16 cellular contexts compared by ENCODE assay signal in the genomic region with DNA sequence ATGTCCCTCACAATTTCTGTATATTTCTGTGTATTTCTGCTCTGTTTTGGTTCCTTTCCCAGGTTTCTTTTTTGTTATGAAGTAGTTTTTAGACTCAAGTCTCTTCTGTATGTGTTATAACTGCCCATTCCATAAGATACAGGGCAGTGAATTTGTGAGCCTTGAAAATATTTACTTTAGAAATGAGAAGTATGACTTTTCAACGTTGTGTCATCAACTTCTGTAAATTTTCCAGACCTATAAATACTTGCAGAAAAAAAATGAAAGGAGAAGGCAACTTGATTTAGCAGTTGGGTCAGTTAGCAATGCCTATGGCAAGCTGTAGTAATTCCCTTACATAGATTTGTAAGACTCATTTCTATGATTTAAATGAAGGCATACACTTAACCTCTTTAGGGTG. TPM values are rescaled to one million over a fixed set of nuclear protein-coding genes. Genes with fewer than 3 reads are reported as not detected.
DNase-seq lines count a peak whose midpoint lies in the region; ATAC-seq, FAIRE-seq and TF ChIP-seq lines count a peak whose summit lies in the region.
"Had no signal": no experiment of that assay in that cellular context is flagged by ENCODE, and none has a peak within 500 bp of the region (broad histone marks: within the 10 kb centered on the region; RNA-seq: fewer than 3 reads in every experiment).

No MANE protein-coding gene starts in this region.

- TF ChIP-seq POLR2A in HepG2 (IDR thresholded peaks at IDR 0.05; ENCODE audit: insufficient read depth in 1 of 2, low read depth in 2 of 2, low read length in 2 of 2) = no peak

- peak overlapping the region; percentile 79 for H3K27ac Mint-ChIP-seq in chondrocyte (ENCODE audit: unreplicated experiment)
- H3K27ac Mint-ChIP-seq in activated CD4-positive, alpha-beta T cell treated with anti-CD3 and anti-CD28 coated beads, Interleukin-2, amount 10 ng/mL, durations not matched to agents 7 days and 5 days = no peak overlapping the region
- H3K27ac Mint-ChIP-seq: immature natural killer cell; naive thymus-derived CD8-positive, alpha-beta T cell; stimulated activated naive CD8-positive, alpha-beta T cell treated with anti-CD3 and anti-CD28 coated beads, Interleukin-15, amount 100 ng/mL, for 72 hours had no signal

- H3K4me1 ChIP-seq in HepG2 (ENCODE audit: insufficient read depth, low read length) = peaks cover 54% of the 10 kb centered on the region
- peaks cover 0 to 96% (median 49%) of the 10 kb centered on the region in 4 donors for H3K4me1 ChIP-seq in tibial artery

- H3K4me3 ChIP-seq in LNCaP clone FGC (ENCODE audit: low read depth, low read length) = no peak overlapping the region
- no peak overlapping the region for H3K4me3 ChIP-seq in HepG2 (replicated peaks in 1 of 3; ENCODE audit: insufficient read depth in 1 of 3, low read depth in 2 of 3, low read length in 3 of 3)
- H3K4me3 ChIP-seq in tibial artery = no peak overlapping the region

- H3K36me3 ChIP-seq in HepG2 (replicated peaks in 1 of 2; ENCODE audit: control insufficient read depth in 1 of 2, insufficient read depth in 2 of 2, low read length in 2 of 2) (no peaks in the 10 kb centered on the region), tibial artery (no peaks in the 10 kb centered on the region)

- H3K27ac ChIP-seq in HepG2 (ENCODE audit: extremely low read length, insufficient read depth, low read length) = peak overlapping the region; percentile 20
- peak overlapping the region; percentile 54 to 93 for H3K27ac ChIP-seq in tibial artery

- H4K20me1 ChIP-seq in HepG2 (ENCODE audit: insufficient read depth, low read length) = no peaks in the 10 kb centered on the region

- no peak for TF ChIP-seq EP300 in HepG2 (IDR thresholded peaks at IDR 0.05; ENCODE audit: low read depth in 2 of 2, low read length in 2 of 2)
- TF ChIP-seq EP300 in HepG2 (CRISPR knock-in tag; IDR thresholded peaks at IDR 0.05; ENCODE audit: borderline replicate concordance) = no peak

- H3K9ac ChIP-seq in HepG2 (ENCODE audit: insufficient read depth, low read depth, low read length) = no peak overlapping the region

- in situ Hi-C loops in HepG2 (cut with HindIII; ENCODE audit: extremely low pct_ligation_motif_present, low pct_unique_long_range_greater_than_20kb) = no loop called here

- H3K79me2 ChIP-seq in HepG2 (ENCODE audit: insufficient read depth, low read length) = no peaks in the 10 kb centered on the region

- intact Hi-C loops in HepG2 (cut with micrococcal nuclease; ENCODE audit: unreplicated experiment) = no loop called here
- intact Hi-C loops in tibial artery (cut with DNase I; ENCODE audit: low total_unique reads) = no loop called here

- H3K27me3 ChIP-seq in HepG2 (ENCODE audit: control insufficient read depth in 1 of 2, insufficient read depth in 2 of 2, low read length in 2 of 2) = no peaks in the 10 kb centered on the region
- H3K27me3 ChIP-seq in tibial artery = no peaks in the 10 kb centered on the region

- CTCF ChIA-PET in HepG2 (lab: Yijun Ruan, JAX; ENCODE audit: low intra/inter-chr PET ratio, low total read pairs) = no interaction called here
- CTCF ChIA-PET in activated CD4-positive, alpha-beta T cell treated with anti-CD3 and anti-CD28 coated beads, Interleukin-2, amount 10 ng/mL, durations not matched to agents 7 days and 5 days (lab: Charles Lee) = interaction anchor here (0.6 kb wide), 1 partner anchor 198 kb away, joined by 3 read pairs; no protein-coding TSS in a partner anchor

- H3K4me3 Mint-ChIP-seq in chondrocyte (ENCODE audit: unreplicated experiment) = no peak overlapping the region
- no peak overlapping the region for H3K4me3 Mint-ChIP-seq in activated CD4-positive, alpha-beta T cell treated with anti-CD3 and anti-CD28 coated beads, Interleukin-2, amount 10 ng/mL, durations not matched to agents 7 days and 5 days
- H3K4me3 Mint-ChIP-seq: immature natural killer cell; naive thymus-derived CD8-positive, alpha-beta T cell; stimulated activated naive CD8-positive, alpha-beta T cell treated with anti-CD3 and anti-CD28 coated beads, Interleukin-15, amount 100 ng/mL, for 72 hours had no signal

- H3K36me3 Mint-ChIP-seq in chondrocyte (ENCODE audit: low read depth) = no peaks in the 10 kb centered on the region
- no peaks in the 10 kb centered on the region for H3K36me3 Mint-ChIP-seq in activated CD4-positive, alpha-beta T cell treated with anti-CD3 and anti-CD28 coated beads, Interleukin-2, amount 10 ng/mL, durations not matched to agents 7 days and 5 days (ENCODE audit: low read depth)
- H3K36me3 Mint-ChIP-seq: immature natural killer cell; naive thymus-derived CD8-positive, alpha-beta T cell had no signal

- H3K4me1 Mint-ChIP-seq in chondrocyte (ENCODE audit: low read depth) = peaks cover 56% of the 10 kb centered on the region
- H3K4me1 Mint-ChIP-seq in activated CD4-positive, alpha-beta T cell treated with anti-CD3 and anti-CD28 coated beads, Interleukin-2, amount 10 ng/mL, durations not matched to agents 7 days and 5 days = no peaks in the 10 kb centered on the region
- H3K4me1 Mint-ChIP-seq: immature natural killer cell; stimulated activated naive CD8-positive, alpha-beta T cell treated with anti-CD3 and anti-CD28 coated beads, Interleukin-15, amount 100 ng/mL, for 72 hours had no signal

- H3K9me3 Mint-ChIP-seq in chondrocyte (ENCODE audit: low read depth) = no peaks in the 10 kb centered on the region
- no peaks in the 10 kb centered on the region for H3K9me3 Mint-ChIP-seq in activated CD4-positive, alpha-beta T cell treated with anti-CD3 and anti-CD28 coated beads, Interleukin-2, amount 10 ng/mL, durations not matched to agents 7 days and 5 days
- H3K9me3 Mint-ChIP-seq: immature natural killer cell; stimulated activated naive CD8-positive, alpha-beta T cell treated with anti-CD3 and anti-CD28 coated beads, Interleukin-15, amount 100 ng/mL, for 72 hours had no signal

- H3K27me3 Mint-ChIP-seq in chondrocyte (ENCODE audit: low read depth) = no peaks in the 10 kb centered on the region
- H3K27me3 Mint-ChIP-seq in activated CD4-positive, alpha-beta T cell treated with anti-CD3 and anti-CD28 coated beads, Interleukin-2, amount 10 ng/mL, durations not matched to agents 7 days and 5 days = peaks cover 13% of the 10 kb centered on the region

- TF ChIP-seq CTCF in LNCaP clone FGC (IDR thresholded peaks at IDR 0.05; ENCODE audit: control insufficient read depth, extremely low read depth, insufficient read depth) (no peak), chondrocyte (IDR thresholded peaks at IDR 0.05) (no peak), HepG2 (CRISPR knock-in tag; IDR thresholded peaks at IDR 0.05) (no peak), tibial artery (IDR thresholded peaks at IDR 0.05) (no peak)

- no peak overlapping the region for H3K4me2 ChIP-seq in HepG2 (ENCODE audit: low read depth, low read length)

- TF ChIP-seq RAD21 in HepG2 (CRISPR knock-in tag; IDR thresholded peaks at IDR 0.05) = no peak

- POLR2A ChIA-PET in HepG2 (lab: Yijun Ruan, JAX) = interaction anchor here (0.8 kb wide), 1 partner anchor 148 kb away, joined by 3 read pairs; no protein-coding TSS in a partner anchor
- POLR2A ChIA-PET in activated CD4-positive, alpha-beta T cell treated with anti-CD3 and anti-CD28 coated beads, Interleukin-2, amount 10 ng/mL, durations not matched to agents 7 days and 5 days (lab: Charles Lee) = no interaction called here

- H3K9me3 ChIP-seq in HepG2 (ENCODE audit: low read length) = no peaks in the 10 kb centered on the region
- H3K9me3 ChIP-seq in tibial artery = no peaks in the 10 kb centered on the region
- H3K9me3 ChIP-seq: Caco-2 had no signal

- no TSS peak for BruUV-seq in HepG2 (replicated peaks; lab: Mats Ljungman, UMichigan)

- DNase-seq in LNCaP clone FGC (ENCODE audit: low read depth) (peak; percentile 36), chondrocyte (ENCODE audit: low spot score) (no peak), HepG2 (ENCODE audit: low spot score) (no peak), tibial artery (no peak), occipital lobe (lab: John Stamatoyannopoulos, UW) (no peak)
- DNase-seq in activated CD4-positive, alpha-beta T cell treated with anti-CD3 and anti-CD28 coated beads, Interleukin-2, amount 10 ng/mL, durations not matched to agents 7 days and 5 days = no peak
- DNase-seq: activated CD4-positive, alpha-beta T cell treated with anti-CD3 and anti-CD28 coated beads for 1 hour; amygdala; Caco-2; immature natural killer cell; naive thymus-derived CD8-positive, alpha-beta T cell; NCI-H2081 treated with DMSO at 0.1 percent for 48 hours; NCI-H526; stimulated activated naive CD8-positive, alpha-beta T cell treated with anti-CD3 and anti-CD28 coated beads, Interleukin-15, amount 100 ng/mL, for 72 hours had no signal

- 2% methylated on average over 1 of the region's 1 CpG for WGBS in HepG2 (ENCODE audit: low lambda C conversion rate)

- no peak for FAIRE-seq in HepG2 (lab: Jason Lieb, UNC)
- FAIRE-seq: GM12891 had no signal

- ATAC-seq in HepG2 (no peak), GM21360 (IDR thresholded peaks at IDR 0.05; ENCODE audit: unreplicated experiment) (no peak)
- ATAC-seq: naive thymus-derived CD8-positive, alpha-beta T cell; stimulated activated naive CD8-positive, alpha-beta T cell treated with anti-CD3 and anti-CD28 coated beads, Interleukin-15, amount 100 ng/mL, for 72 hours had no signal

- no peak overlapping the region for H2AFZ ChIP-seq in HepG2 (ENCODE audit: low read length)

RNA-seq across cellular contexts. Expression of a gene that starts 11.5 kb away (rescaled TPM):
- total RNA-seq in chondrocyte = 13.6 to 27.4 TPM (median 25.5 TPM) in 3 replicates
- total RNA-seq in HepG2 (2016; rRNA removed; fragmentation: Illumina TruSeq; extraction: Trizol) = 7.0 TPM in 2 replicates
- total RNA-seq in HepG2 (2016; cell fraction: cytosol; rRNA removed; fragmentation: Illumina TruSeq; extraction: Trizol; ENCODE audit: low read depth) = 1.3 and 1.9 TPM in 2 replicates
- total RNA-seq in HepG2 (2016; cell fraction: insoluble cytoplasmic fraction; rRNA removed; fragmentation: Illumina TruSeq; extraction: Trizol) = 5.7 and 7.1 TPM in 2 replicates
- 3.8 and 3.9 TPM in 2 replicates for total RNA-seq in HepG2 (2016; cell fraction: membrane; rRNA removed; fragmentation: Illumina TruSeq; extraction: Trizol)
- 18.3 and 21.6 TPM in 2 replicates for total RNA-seq in HepG2 (2016; cell fraction: nucleus; rRNA removed; fragmentation: Illumina TruSeq; extraction: Trizol)
- 7.9 and 10.0 TPM in 2 replicates for polyA plus RNA-seq in HepG2 (2011; rRNA removed)
- 5.7 and 6.5 TPM in 2 replicates for polyA plus RNA-seq in HepG2 (2011; cell fraction: cytosol; rRNA removed)
- polyA plus RNA-seq in HepG2 (2011; cell fraction: nucleus; rRNA removed) = 15.6 and 16.1 TPM in 2 replicates
- 12.3 and 19.1 TPM in 2 replicates for polyA plus RNA-seq in HepG2 (2012)
- polyA plus RNA-seq in HepG2 (2016; cell fraction: cytosol; fragmentation: Illumina TruSeq; extraction: Trizol; ENCODE audit: low read depth) = 0.76 and 0.86 TPM in 2 replicates
- polyA plus RNA-seq in HepG2 (2016; cell fraction: insoluble cytoplasmic fraction; fragmentation: Illumina TruSeq; extraction: Trizol; ENCODE audit: low read depth) = 4.0 and 4.9 TPM in 2 replicates
- 1.4 and 1.9 TPM in 2 replicates for polyA plus RNA-seq in HepG2 (2016; cell fraction: membrane; fragmentation: Illumina TruSeq; extraction: Trizol; ENCODE audit: low read depth)
- polyA plus RNA-seq in HepG2 (2016; cell fraction: nucleus; fragmentation: Illumina TruSeq; extraction: Trizol; ENCODE audit: insufficient read depth, low read depth) = 17.3 and 18.5 TPM in 2 replicates
- polyA minus RNA-seq in HepG2 (2011; rRNA and poly(A)+ RNA removed; ENCODE audit: low replicate concordance) = 21.0 and 51.4 TPM in 2 replicates
- polyA minus RNA-seq in HepG2 (2011; cell fraction: cytosol; rRNA and poly(A)+ RNA removed) = 9.3 and 14.3 TPM in 2 replicates
- 25.0 and 26.9 TPM in 2 replicates for polyA minus RNA-seq in HepG2 (2011; cell fraction: nucleus; rRNA and poly(A)+ RNA removed)
- 9.4 TPM for total RNA-seq in occipital lobe
- total RNA-seq in activated CD4-positive, alpha-beta T cell treated with anti-CD3 and anti-CD28 coated beads, Interleukin-2, amount 10 ng/mL, durations not matched to agents 7 days and 5 days = not detected
- total RNA-seq: naive thymus-derived CD8-positive, alpha-beta T cell had no signal
- polyA plus RNA-seq: immature natural killer cell; naive thymus-derived CD8-positive, alpha-beta T cell had no signal
